Comparison of ENCODE assay signal across 21 cellular contexts in genomic region chr2:229335349-229335748, GRCh38.
"Had no signal": no experiment of that assay in that cellular context is flagged by ENCODE, and none has a peak within 500 bp of the region (broad histone marks: within the 10 kb centered on the region; RNA-seq: fewer than 3 reads in every experiment).

No MANE protein-coding gene starts in this region.

- H3K4me2 ChIP-seq: neural progenitor cell had no signal

- H3K27me3 ChIP-seq: adrenal gland, breast epithelium, dorsolateral prefrontal cortex, esophagus muscularis mucosa, hepatocyte, neural progenitor cell, suprapubic skin, transverse colon had no signal

- H2AFZ ChIP-seq: hepatocyte, neural progenitor cell had no signal

- H3K79me2 ChIP-seq: hepatocyte had no signal

- H3K9me3 ChIP-seq: adrenal gland, breast epithelium, esophagus muscularis mucosa, lower lobe of right lung, mucosa of descending colon, psoas muscle, suprapubic skin, transverse colon had no signal

- ATAC-seq: activated T-cell treated with anti-CD3 and anti-CD28 coated beads, Interleukin-2, amount 50 U/mL, for 4 hours; effector memory CD8-positive, alpha-beta T cell; left lobe of liver; lower lobe of right lung; mucosa of descending colon; naive thymus-derived CD4-positive, alpha-beta T cell; psoas muscle; stimulated activated naive CD8-positive, alpha-beta T cell treated with anti-CD3 and anti-CD28 coated beads, Interleukin-15, amount 100 ng/mL, for 72 hours had no signal

- H3K4me1 ChIP-seq: adrenal gland, breast epithelium, lower lobe of right lung, neural progenitor cell, psoas muscle had no signal

- H3K27ac ChIP-seq: breast epithelium, dorsolateral prefrontal cortex, esophagus muscularis mucosa, hepatocyte, lower lobe of right lung, neural progenitor cell, psoas muscle, suprapubic skin had no signal

- H3K4me3 ChIP-seq: adrenal gland, breast epithelium, dorsolateral prefrontal cortex, esophagus muscularis mucosa, hepatocyte, lower lobe of right lung, mucosa of descending colon, neural progenitor cell, psoas muscle, suprapubic skin, transverse colon had no signal

- DNase-seq: activated naive CD4-positive, alpha-beta T cell; activated T-cell treated with anti-CD3 and anti-CD28 coated beads, Interleukin-2, amount 50 U/mL, for 4 hours; dorsolateral prefrontal cortex; effector memory CD8-positive, alpha-beta T cell; glutamatergic neuron; immature natural killer cell; lower lobe of right lung; mesendoderm; mucosa of descending colon; naive thymus-derived CD4-positive, alpha-beta T cell; stimulated activated CD4-positive, alpha-beta T cell treated with anti-CD3 and anti-CD28 coated beads, Interleukin-1b, Interleukin-23, amount 100 ng/mL, for 48 hours; stimulated activated naive CD8-positive, alpha-beta T cell treated with anti-CD3 and anti-CD28 coated beads, Interleukin-15, amount 100 ng/mL, for 72 hours; transverse colon had no signal

- H3K36me3 ChIP-seq: adrenal gland, breast epithelium, esophagus muscularis mucosa, lower lobe of right lung, neural progenitor cell, suprapubic skin, transverse colon had no signal

- H3K9ac ChIP-seq: neural progenitor cell had no signal
